26 cellular contexts compared by ENCODE assay signal in the genomic region with DNA sequence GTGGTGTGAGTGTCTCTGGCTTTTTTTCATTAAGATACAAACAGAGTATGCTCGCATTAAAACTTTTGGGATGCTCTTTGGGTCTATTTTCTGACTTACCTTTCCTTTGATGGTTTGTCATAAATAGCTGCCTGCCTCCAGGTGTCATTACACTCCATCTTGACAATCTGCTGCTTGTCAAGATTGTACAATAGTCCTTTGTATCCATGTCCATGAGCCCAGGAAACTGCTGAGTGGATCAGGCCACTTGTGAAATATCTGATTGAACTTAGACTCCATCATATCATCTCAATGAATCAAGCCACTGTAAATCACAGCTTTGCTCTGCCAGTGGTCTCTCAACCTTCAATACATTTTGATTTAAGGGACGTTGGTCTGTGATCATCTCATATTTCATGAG.
"Had no signal": no experiment of that assay in that cellular context is flagged by ENCODE, and none has a peak within 500 bp of the region (broad histone marks: within the 10 kb centered on the region; RNA-seq: fewer than 3 reads in every experiment).

No MANE protein-coding gene starts in this region.

- H3K4me1 Mint-ChIP-seq: activated B cell treated with CpG ODN at 0.5 μM for 24 hours; activated CD4-positive, alpha-beta T cell treated with anti-CD3 and anti-CD28 coated beads, Interleukin-2, amount 10 ng/mL, durations not matched to agents 24 days and 14 days; activated T-helper 17 cell treated with anti-CD3 and anti-CD28 coated beads, Interleukin-2, amount 50 U/mL, for 72 hours; brain; T-helper 17 cell had no signal

- H3K36me3 ChIP-seq: cardiac muscle cell, SJCRH30 had no signal

- H3K27ac Mint-ChIP-seq: activated B cell treated with CpG ODN at 0.5 μM for 24 hours; activated CD4-positive, alpha-beta T cell treated with anti-CD3 and anti-CD28 coated beads, Interleukin-2, amount 10 ng/mL, durations not matched to agents 24 days and 14 days; activated naive CD4-positive, alpha-beta T cell treated with anti-CD3 and anti-CD28 coated beads for 36 hours; activated naive CD8-positive, alpha-beta T cell; activated T-helper 17 cell treated with anti-CD3 and anti-CD28 coated beads, Interleukin-2, amount 50 U/mL, for 72 hours; brain; T-helper 17 cell had no signal

- H3K9me3 ChIP-seq: SJCRH30 had no signal

- ATAC-seq: activated T-helper 17 cell treated with anti-CD3 and anti-CD28 coated beads, Interleukin-2, amount 50 U/mL, for 72 hours; T-helper 17 cell had no signal

- H3K4me3 Mint-ChIP-seq: activated B cell treated with CpG ODN at 0.5 μM for 24 hours; activated CD4-positive, alpha-beta T cell treated with anti-CD3 and anti-CD28 coated beads, Interleukin-2, amount 10 ng/mL, durations not matched to agents 24 days and 14 days; activated naive CD4-positive, alpha-beta T cell treated with anti-CD3 and anti-CD28 coated beads for 36 hours; activated naive CD8-positive, alpha-beta T cell; activated T-helper 17 cell treated with anti-CD3 and anti-CD28 coated beads, Interleukin-2, amount 50 U/mL, for 72 hours; brain; T-helper 17 cell had no signal

- H3K27me3 Mint-ChIP-seq: activated B cell treated with CpG ODN at 0.5 μM for 24 hours; activated naive CD8-positive, alpha-beta T cell; T-helper 17 cell had no signal

- H3K27ac ChIP-seq: cardiac muscle cell, RWPE1, SJCRH30 had no signal

- DNase-seq: activated B cell treated with CpG ODN at 0.5 μM for 24 hours; activated CD4-positive, alpha-beta T cell treated with anti-CD3 and anti-CD28 coated beads for 1 hour; activated CD4-positive, alpha-beta T cell treated with anti-CD3 and anti-CD28 coated beads, Interleukin-2, amount 10 ng/mL, durations not matched to agents 24 days and 14 days; activated CD4-positive, alpha-beta T cell treated with anti-CD3 and anti-CD28 coated beads, Interleukin-2, amount 50 U/mL, for 48 hours; activated gamma-delta T cell; activated naive CD4-positive, alpha-beta T cell treated with anti-CD3 and anti-CD28 coated beads for 36 hours; activated T-cell treated with anti-CD3 and anti-CD28 coated beads for 4 hours; activated T-cell treated with anti-CD3 and anti-CD28 coated beads, Interleukin-2, amount 50 U/mL, for 48 hours; amygdala; Kasumi-1; KBM-7; NCI-H1105 treated with DMSO at 0.1 percent for 48 hours; NCI-H1436 treated with DMSO at 0.1 percent for 48 hours; NCI-H1930; NCI-H446; NCI-H524; NCI-H82; Right ventricle myocardium superior; SJCRH30; T-helper 17 cell; T-helper 9 cell had no signal

- H3K36me3 Mint-ChIP-seq: activated naive CD8-positive, alpha-beta T cell; brain had no signal

- H3K27me3 ChIP-seq: cardiac muscle cell, SJCRH30 had no signal

- H3K4me3 ChIP-seq: cardiac muscle cell, SJCRH30 had no signal

- H3K4me1 ChIP-seq: SJCRH30 had no signal

- H3K9me3 Mint-ChIP-seq: activated CD4-positive, alpha-beta T cell treated with anti-CD3 and anti-CD28 coated beads, Interleukin-2, amount 10 ng/mL, durations not matched to agents 24 days and 14 days had no signal
